ENCODE assay signal across 9 cellular contexts in the genomic region with DNA sequence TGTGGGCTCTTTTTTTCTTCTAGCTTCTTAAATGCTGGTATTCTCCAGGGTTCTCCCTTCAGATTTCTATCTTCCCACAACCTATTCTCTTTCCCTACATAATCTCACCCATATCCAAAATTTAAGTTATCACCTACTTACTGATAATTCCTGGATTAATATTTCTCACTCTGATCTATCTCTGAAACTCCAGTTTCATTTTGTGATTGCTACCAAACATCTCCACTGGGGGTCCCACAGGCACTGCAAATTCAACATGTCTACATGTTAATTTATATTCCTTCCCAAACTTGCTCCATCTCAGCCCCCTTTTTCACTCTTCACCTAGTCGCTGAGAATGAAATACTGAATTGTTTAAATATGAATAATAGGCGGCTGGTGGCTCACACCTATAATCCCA. TPM values are rescaled to one million over a fixed set of nuclear protein-coding genes. Genes with fewer than 3 reads are reported as not detected.
DNase-seq lines count a peak whose midpoint lies in the region; TF ChIP-seq lines count a peak whose summit lies in the region.
"Had no signal": no experiment of that assay in that cellular context is flagged by ENCODE, and none has a peak within 500 bp of the region (broad histone marks: within the 10 kb centered on the region; RNA-seq: fewer than 3 reads in every experiment).

No MANE protein-coding gene starts in this region.

- H3K4me1 ChIP-seq in fibroblast of lung (ENCODE audit: control insufficient read depth, extremely low read depth, insufficient read depth, low read length) = no peaks in the 10 kb centered on the region

- H3K4me3 ChIP-seq in AG09309 (ENCODE audit: control insufficient read depth, low read depth, low read length) (no peak overlapping the region), GM12864 (ENCODE audit: low read depth, low read length) (no peak overlapping the region), fibroblast of lung (replicated peaks in 1 of 4; ENCODE audit: control extremely low read depth in 1 of 4, insufficient read depth in 1 of 4, low read depth in 3 of 4, low read length in 4 of 4) (no peak overlapping the region)

- DNase-seq in AG09309 (ENCODE audit: low read depth) (no peak), GM12864 (ENCODE audit: low read depth) (no peak), SK-MEL-5 (ENCODE audit: low read depth, low spot score) (peak; percentile 36), fibroblast of lung (ENCODE audit: low read depth in 2 of 2) (peak in 1 of 2 donors; percentile 7), OCI-M2 (lab: John Stamatoyannopoulos, UW; ENCODE audit: unreplicated experiment) (no peak), NCI-H146 (lab: John Stamatoyannopoulos, UW) (no peak), SW 1271 (lab: John Stamatoyannopoulos, UW) (no peak)
- no peak for DNase-seq in activated CD4-positive, CD25-positive, alpha-beta regulatory T cell (lab: John Stamatoyannopoulos, UW)
- DNase-seq: NCI-H1417 treated with DMSO at 0.1 percent for 48 hours had no signal

- H3K79me2 ChIP-seq in fibroblast of lung (ENCODE audit: control insufficient read depth, insufficient read depth, low read length) = no peaks in the 10 kb centered on the region

- no peaks in the 10 kb centered on the region for H3K27me3 ChIP-seq in fibroblast of lung (ENCODE audit: control insufficient read depth, insufficient read depth, low read length)

- in situ Hi-C loops in SK-MEL-5 (cut with HindIII; ENCODE audit: low pct_unique_long_range_greater_than_20kb, low sequenced_read_pairs) = no loop called here

- H3K4me2 ChIP-seq in fibroblast of lung (ENCODE audit: extremely low read depth, insufficient read depth, low read length) = no peak overlapping the region

- H3K36me3 ChIP-seq in fibroblast of lung (ENCODE audit: control insufficient read depth, insufficient read depth, low read length) = no peaks in the 10 kb centered on the region

- H2AFZ ChIP-seq in fibroblast of lung (ENCODE audit: low read length) = no peak overlapping the region

- no peak overlapping the region for H3K27ac ChIP-seq in fibroblast of lung (ENCODE audit: insufficient read depth, low read length)

- no peaks in the 10 kb centered on the region for H4K20me1 ChIP-seq in fibroblast of lung (ENCODE audit: control insufficient read depth, extremely low read depth, insufficient read depth, low read length)

- H3K9ac ChIP-seq in fibroblast of lung (ENCODE audit: insufficient read depth, low read length) = no peak overlapping the region

- H3K9me3 ChIP-seq in fibroblast of lung (ENCODE audit: control insufficient read depth, insufficient read depth, low read depth, low read length) = no peaks in the 10 kb centered on the region

- TF ChIP-seq CTCF in AG09309 (IDR thresholded peaks at IDR 0.05; ENCODE audit: control insufficient read depth, insufficient read depth, low read depth, low read length, missing control alignments) = peak; percentile 41
- TF ChIP-seq CTCF in GM12864 (IDR thresholded peaks at IDR 0.05; ENCODE audit: low read depth, low read length, missing control alignments) = peak; percentile 43
- peak; percentile 30 to 48 for TF ChIP-seq CTCF in fibroblast of lung (conservative IDR thresholded peaks at IDR 0.05 in 1 of 2, IDR thresholded peaks at IDR 0.05 in 1 of 2; ENCODE audit: low read depth in 1 of 2, low read length in 2 of 2)

RNA-seq across cellular contexts. Expression of gene C1orf141, which starts 9.9 kb away (rescaled TPM):
- total RNA-seq in SK-MEL-5 (2014; rRNA removed; shearing (Covaris generic)) = not detected in 2 replicates
- not detected in 2 replicates for polyA plus RNA-seq in SK-MEL-5 (2015; cell fraction: cytosol; rRNA removed)
- polyA plus RNA-seq in SK-MEL-5 (2015; cell fraction: nucleus; rRNA removed) = not detected in 2 replicates
- total RNA-seq in fibroblast of lung = not detected in 2 replicates
- not detected in 2 replicates for polyA plus RNA-seq in fibroblast of lung
- polyA plus RNA-seq in fibroblast of lung (2012) = not detected in 2 replicates
- polyA minus RNA-seq in fibroblast of lung (ENCODE audit: low replicate concordance) = not detected in 2 replicates

RNA-seq across cellular contexts. Expression of gene IL23R, which starts 21.6 kb away (rescaled TPM):
- 1.5 and 2.4 TPM in 2 replicates for total RNA-seq in SK-MEL-5 (2014; rRNA removed; shearing (Covaris generic))
- polyA plus RNA-seq in SK-MEL-5 (2015; cell fraction: cytosol; rRNA removed) = 0.81 and 1.2 TPM in 2 replicates
- 0.21 and 0.70 TPM in 2 replicates for polyA plus RNA-seq in SK-MEL-5 (2015; cell fraction: nucleus; rRNA removed)
- total RNA-seq in fibroblast of lung = not detected in 2 replicates
- polyA plus RNA-seq in fibroblast of lung = not detected in 2 replicates
- polyA plus RNA-seq in fibroblast of lung (2012) = not detected in 2 replicates
- polyA minus RNA-seq in fibroblast of lung (ENCODE audit: low replicate concordance) = not detected in 2 replicates
